In the genomic region with DNA sequence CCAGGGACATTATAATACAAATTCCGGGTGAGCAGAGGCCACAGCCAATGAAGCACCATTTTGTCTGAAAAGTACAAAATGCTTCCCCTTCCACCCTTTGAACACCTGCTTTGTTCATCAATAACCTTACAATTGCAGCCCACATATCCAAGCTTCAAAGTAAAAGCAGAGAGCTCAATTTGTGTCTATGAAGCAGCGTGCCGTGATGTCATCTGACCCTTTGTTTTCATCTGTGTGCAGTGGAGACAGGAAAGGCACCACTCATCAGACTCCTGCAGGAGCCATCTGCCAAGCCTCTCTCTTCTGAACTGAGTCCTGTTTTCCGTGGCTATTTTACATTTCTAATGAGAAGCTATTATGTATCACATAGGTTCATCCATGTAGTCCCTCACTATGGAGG, we compare ENCODE assay signal across 26 cellular contexts. TPM values are rescaled to one million over a fixed set of nuclear protein-coding genes. Genes with fewer than 3 reads are reported as not detected.
A peak's percentile ranks its signal among the peaks of the same experiment; 100 is the strongest.
DNase-seq lines count a peak whose midpoint lies in the region; ATAC-seq and TF ChIP-seq lines count a peak whose summit lies in the region.
"Had no signal": no experiment of that assay in that cellular context is flagged by ENCODE, and none has a peak within 500 bp of the region (broad histone marks: within the 10 kb centered on the region; RNA-seq: fewer than 3 reads in every experiment).

No MANE protein-coding gene starts in this region.

- no peak overlapping the region for H3K4me3 Mint-ChIP-seq in activated T-cell treated with anti-CD3 and anti-CD28 coated beads, Interleukin-2, amount 50 U/mL, for 72 hours
- no peak overlapping the region for H3K4me3 Mint-ChIP-seq in natural killer cell
- H3K4me3 Mint-ChIP-seq: memory B cell had no signal

- peaks cover 4 to 5% of the 10 kb centered on the region in 2 donors for H3K9me3 Mint-ChIP-seq in activated T-cell treated with anti-CD3 and anti-CD28 coated beads, Interleukin-2, amount 50 U/mL, for 72 hours
- no peaks in the 10 kb centered on the region for H3K9me3 Mint-ChIP-seq in natural killer cell

- no peak overlapping the region for H3K27ac Mint-ChIP-seq in activated T-cell treated with anti-CD3 and anti-CD28 coated beads, Interleukin-2, amount 50 U/mL, for 72 hours
- no peak overlapping the region for H3K27ac Mint-ChIP-seq in natural killer cell
- H3K27ac Mint-ChIP-seq: memory B cell had no signal

- peaks cover 8 to 13% of the 10 kb centered on the region in 2 donors for H3K36me3 Mint-ChIP-seq in activated T-cell treated with anti-CD3 and anti-CD28 coated beads, Interleukin-2, amount 50 U/mL, for 72 hours (ENCODE audit: insufficient read depth in 2 of 2)
- H3K36me3 Mint-ChIP-seq in natural killer cell: no peaks in the 10 kb centered on the region

- peaks cover 40% of the 10 kb centered on the region for H3K4me1 Mint-ChIP-seq in activated T-cell treated with anti-CD3 and anti-CD28 coated beads, Interleukin-2, amount 50 U/mL, for 72 hours (ENCODE audit: low read depth)
- H3K4me1 Mint-ChIP-seq in natural killer cell: peaks cover 7 to 11% of the 10 kb centered on the region in 2 donors

- no peaks in the 10 kb centered on the region for H3K27me3 Mint-ChIP-seq in activated T-cell treated with anti-CD3 and anti-CD28 coated beads, Interleukin-2, amount 50 U/mL, for 72 hours (ENCODE audit: low read depth)
- H3K27me3 Mint-ChIP-seq in natural killer cell (ENCODE audit: low read depth in 2 of 2): peaks cover 5 to 18% of the 10 kb centered on the region in 2 donors
- H3K27me3 Mint-ChIP-seq: memory B cell had no signal

- ATAC-seq in activated T-cell treated with anti-CD3 and anti-CD28 coated beads, Interleukin-2, amount 50 U/mL, for 72 hours (replicated peaks in 1 of 2): no peak
- no peak for ATAC-seq in natural killer cell
- ATAC-seq: GM12878, HCT116, K562, left lobe of liver, right cardiac atrium had no signal

- intact Hi-C loops in natural killer cell (cut with micrococcal nuclease): no loop called here

- peak; percentile 31 for DNase-seq in activated T-cell treated with anti-CD3 and anti-CD28 coated beads, Interleukin-2, amount 50 U/mL, for 1 hour
- no peak for DNase-seq in activated T-cell treated with anti-CD3 and anti-CD28 coated beads, Interleukin-2, amount 50 U/mL, for 72 hours
- DNase-seq in NCI-H2029 treated with DMSO at 0.1 percent for 48 hours (lab: John Stamatoyannopoulos, UW) (peak; percentile 83), NCI-H69 (lab: John Stamatoyannopoulos, UW) (peak; percentile 29), left kidney (ENCODE audit: low read depth, low spot score) (peak; percentile 23), CD1c-positive myeloid dendritic cell (ENCODE audit: extremely low spot score) (no peak), natural killer cell (no peak)
- DNase-seq: C1 segment of cervical spinal cord; Calu3; caudate nucleus; cortex of kidney; NCI-H1092 treated with DMSO at 0.1 percent for 48 hours; NCI-H1930; NCI-H446 treated with DMSO at 0.1 percent for 48 hours; right cardiac atrium; Right ventricle myocardium superior; spleen; stimulated activated CD4-positive, alpha-beta T cell treated with anti-CD3 and anti-CD28 coated beads, Interleukin-2, amount 100 ng/mL, for 48 hours had no signal

- no peak for TF ChIP-seq CTCF in natural killer cell (IDR thresholded peaks at IDR 0.05)

RNA-seq across cellular contexts. Expression of gene LY86, which starts 7.5 kb away (rescaled TPM):
- 1 to 10 TPM in 1 of 2 donors, under 1 TPM in 1; 0.39 to 1.2 TPM for total RNA-seq in activated T-cell treated with anti-CD3 and anti-CD28 coated beads, Interleukin-2, amount 50 U/mL, for 72 hours
- total RNA-seq in natural killer cell: 1 to 10 TPM; 2.0 to 5.1 (median 2.2) TPM
- total RNA-seq: ascending aorta, Calu3, fibroblast of lung, K562, M059J had no signal

Comparison
In these comparisons a context has a peak if more than half of its experiments do, and no peak if none do; other contexts are left out.
1. DNase-seq: peak in activated T-cell treated with anti-CD3 and anti-CD28 coated beads, Interleukin-2, amount 50 U/mL, for 1 hour (single experiment), NCI-H2029 treated with DMSO at 0.1 percent for 48 hours (single experiment), NCI-H69 (single experiment) and left kidney (single experiment); none in activated T-cell treated with anti-CD3 and anti-CD28 coated beads, Interleukin-2, amount 50 U/mL, for 72 hours (0 of 2), CD1c-positive myeloid dendritic cell (single experiment) and natural killer cell (single experiment).